Comparison of ENCODE assay signal across 2 cellular contexts in genomic region chr2:151299940-151300539, GRCh38.
TF ChIP-seq lines count a peak whose summit lies in the region.

No MANE protein-coding gene starts in this region.

TF ChIP-seq in IMR-90, 13 proteins besides CTCF, POLR2A, EP300 and RAD21:
- TF ChIP-seq SMC3 (IDR thresholded peaks at IDR 0.05; ENCODE audit: low read depth, low read length) (no peak), FOS (IDR thresholded peaks at IDR 0.05; ENCODE audit: low read depth, low read length) (no peak), NFE2L2 (IDR thresholded peaks at IDR 0.05; ENCODE audit: low read depth, low read length) (no peak), MAZ (IDR thresholded peaks at IDR 0.05; ENCODE audit: borderline replicate concordance, low read depth, low read length) (no peak), MXI1 (IDR thresholded peaks at IDR 0.05; ENCODE audit: borderline replicate concordance, low read depth, low read length) (no peak), CEBPB (IDR thresholded peaks at IDR 0.05; ENCODE audit: low read depth, low read length) (no peak), BHLHE40 (IDR thresholded peaks at IDR 0.05; ENCODE audit: low read depth, low read length) (no peak), ELK1 (IDR thresholded peaks at IDR 0.05; ENCODE audit: borderline replicate concordance, low read depth, low read length) (no peak), USF2 (IDR thresholded peaks at IDR 0.05; ENCODE audit: low read depth, low read length) (no peak), RFX5 (IDR thresholded peaks at IDR 0.05; ENCODE audit: low read depth, low read length) (no peak), CHD1 (IDR thresholded peaks at IDR 0.05; ENCODE audit: low read depth, low read length) (no peak), RCOR1 (IDR thresholded peaks at IDR 0.05; ENCODE audit: insufficient replicate concordance, low read length) (no peak), MAFK (IDR thresholded peaks at IDR 0.05; ENCODE audit: low read depth, low read length) (no peak)

TF ChIP-seq in SK-N-SH, 30 proteins besides CTCF, POLR2A, EP300 and RAD21:
- TF ChIP-seq CHD2 (IDR thresholded peaks at IDR 0.05; ENCODE audit: low read length, partially characterized antibody) (no peak), NRF1 (IDR thresholded peaks at IDR 0.05; ENCODE audit: low read depth, low read length) (no peak), ELF1 (IDR thresholded peaks at IDR 0.05) (no peak)
